Comparison of ENCODE assay signal across 8 cellular contexts in genomic region chr5:160165137-160166068, GRCh38. TPM values are rescaled to one million over a fixed set of nuclear protein-coding genes. Genes with fewer than 3 reads are reported as not detected.
DNase-seq lines count a peak whose midpoint lies in the region; ATAC-seq lines count a peak whose summit lies in the region.

No MANE protein-coding gene starts in this region.

- DNase-seq in COLO829 (ENCODE audit: low spot score) (peak; percentile 91), LHCN-M2 (ENCODE audit: low read depth) (peak; percentile 100), glomerular visceral epithelial cell (ENCODE audit: extremely low spot score) (peak; percentile 100), non-pigmented ciliary epithelial cell (ENCODE audit: low read depth) (peak; percentile 99)
- DNase-seq in activated CD8-positive, alpha-beta T cell treated with anti-CD3 and anti-CD28 coated beads, Interleukin-2, amount 10 ng/mL, durations not matched to agents 7 days and 5 days, result no peak

- no peak overlapping the region for H3K4me3 Mint-ChIP-seq in activated CD8-positive, alpha-beta T cell treated with anti-CD3 and anti-CD28 coated beads, Interleukin-2, amount 10 ng/mL, durations not matched to agents 7 days and 5 days

- POLR2A ChIA-PET in activated CD8-positive, alpha-beta T cell treated with anti-CD3 and anti-CD28 coated beads, Interleukin-2, amount 10 ng/mL, durations not matched to agents 7 days and 5 days (lab: Charles Lee), result no interaction called here

- no peaks in the 10 kb centered on the region for H3K9me3 Mint-ChIP-seq in activated CD8-positive, alpha-beta T cell treated with anti-CD3 and anti-CD28 coated beads, Interleukin-2, amount 10 ng/mL, durations not matched to agents 7 days and 5 days (ENCODE audit: insufficient read depth)

- H3K27me3 Mint-ChIP-seq in activated CD8-positive, alpha-beta T cell treated with anti-CD3 and anti-CD28 coated beads, Interleukin-2, amount 10 ng/mL, durations not matched to agents 7 days and 5 days (ENCODE audit: low read depth), result peaks cover 13% of the 10 kb centered on the region

- CTCF ChIA-PET in activated CD8-positive, alpha-beta T cell treated with anti-CD3 and anti-CD28 coated beads, Interleukin-2, amount 10 ng/mL, durations not matched to agents 7 days and 5 days (lab: Charles Lee), result interaction anchor here (0.7 kb wide), 1 partner anchor 144 kb away, joined by 3 read pairs; no protein-coding TSS in a partner anchor

- peaks cover 10% of the 10 kb centered on the region for H3K4me1 Mint-ChIP-seq in activated CD8-positive, alpha-beta T cell treated with anti-CD3 and anti-CD28 coated beads, Interleukin-2, amount 10 ng/mL, durations not matched to agents 7 days and 5 days (ENCODE audit: low read depth)

- ATAC-seq in activated CD8-positive, alpha-beta T cell treated with anti-CD3 and anti-CD28 coated beads, Interleukin-2, amount 10 ng/mL, durations not matched to agents 7 days and 5 days, result peak; percentile 42
- ATAC-seq in GM19023 (IDR thresholded peaks at IDR 0.05; ENCODE audit: unreplicated experiment) (no peak), GM21360 (IDR thresholded peaks at IDR 0.05; ENCODE audit: unreplicated experiment) (no peak), HG02571 (IDR thresholded peaks at IDR 0.05; ENCODE audit: unreplicated experiment) (no peak)

- no peak overlapping the region for H3K27ac Mint-ChIP-seq in activated CD8-positive, alpha-beta T cell treated with anti-CD3 and anti-CD28 coated beads, Interleukin-2, amount 10 ng/mL, durations not matched to agents 7 days and 5 days

- H3K36me3 Mint-ChIP-seq in activated CD8-positive, alpha-beta T cell treated with anti-CD3 and anti-CD28 coated beads, Interleukin-2, amount 10 ng/mL, durations not matched to agents 7 days and 5 days (ENCODE audit: low read depth), result no peaks in the 10 kb centered on the region

RNA-seq across cellular contexts. Expression of gene PWWP2A, which starts 46.2 kb away (rescaled TPM):
- 22.1 and 24.4 TPM in 2 replicates for total RNA-seq in LHCN-M2 (2014; rRNA removed)
- 5.8 TPM for polyA plus RNA-seq in LHCN-M2 (2012)
- 10 to 100 TPM; 19.5 to 24.9 TPM for total RNA-seq in activated CD8-positive, alpha-beta T cell treated with anti-CD3 and anti-CD28 coated beads, Interleukin-2, amount 10 ng/mL, durations not matched to agents 7 days and 5 days
